8 cellular contexts compared by ENCODE assay signal in genomic region chr3:15097889-15098288, GRCh38. TPM values are rescaled to one million over a fixed set of nuclear protein-coding genes. Genes with fewer than 3 reads are reported as not detected.
DNase-seq lines count a peak whose midpoint lies in the region; ATAC-seq and TF ChIP-seq lines count a peak whose summit lies in the region.

No MANE protein-coding gene starts in this region.

- H4K20me1 ChIP-seq in KMS-11 (ENCODE audit: insufficient read depth), result no peaks in the 10 kb centered on the region

- no peaks in the 10 kb centered on the region for H3K27me3 ChIP-seq in KMS-11 (ENCODE audit: insufficient read depth, low read depth)
- no peaks in the 10 kb centered on the region for H3K27me3 ChIP-seq in iPS-20b (ENCODE audit: insufficient read depth, low read length)

- H3K36me3 ChIP-seq in KMS-11 (ENCODE audit: insufficient read depth) (no peaks in the 10 kb centered on the region), iPS-20b (ENCODE audit: insufficient read depth, low read depth, low read length) (peaks cover 28% of the 10 kb centered on the region)

- H2AFZ ChIP-seq in KMS-11 (ENCODE audit: low read depth), result no peak overlapping the region; the same call in 1 of the 2 replicates

- H3K4me1 ChIP-seq in KMS-11 (ENCODE audit: low read depth, poor library complexity, severe bottlenecking) (peaks cover 6% of the 10 kb centered on the region), iPS-20b (ENCODE audit: insufficient read depth, low read length) (peaks cover 4% of the 10 kb centered on the region)

- H3K27ac ChIP-seq in KMS-11 (no peak overlapping the region), iPS-20b (ENCODE audit: low read length) (no peak overlapping the region)

- peaks cover 11% of the 10 kb centered on the region; the same call in 1 of the 2 replicates for H3K79me2 ChIP-seq in KMS-11 (ENCODE audit: insufficient read depth, low read depth)

- H3K9me3 ChIP-seq in iPS-20b (ENCODE audit: insufficient read depth, low read depth, low read length), result no peaks in the 10 kb centered on the region

- peak overlapping the region; percentile 93 for H3K4me3 Mint-ChIP-seq in activated T-cell treated with anti-CD3 and anti-CD28 coated beads, Interleukin-2, amount 50 U/mL, for 4 hours

- H3K9me3 Mint-ChIP-seq in activated T-cell treated with anti-CD3 and anti-CD28 coated beads, Interleukin-2, amount 50 U/mL, for 4 hours, result no peaks in the 10 kb centered on the region

- TF ChIP-seq CTCF in KMS-11 (conservative IDR thresholded peaks at IDR 0.05; ENCODE audit: low read depth, low read length), result no peak

- H3K27me3 Mint-ChIP-seq in activated T-cell treated with anti-CD3 and anti-CD28 coated beads, Interleukin-2, amount 50 U/mL, for 4 hours (ENCODE audit: low read depth), result no peaks in the 10 kb centered on the region

- DNase-seq in AML-193 (lab: John Stamatoyannopoulos, UW), result peak; percentile 51 to 65
- DNase-seq in activated T-cell treated with anti-CD3 and anti-CD28 coated beads, Interleukin-2, amount 50 U/mL, for 4 hours, result no peak
- DNase-seq in stimulated activated naive CD8-positive, alpha-beta T cell treated with anti-CD3 and anti-CD28 coated beads, Interleukin-15, Interleukin-2, amounts not matched to agents 100 U/mL and 50 U/mL, for 24 hours, result peak; percentile 55
- no peak for DNase-seq in AG08395 (ENCODE audit: low spot score)

- peak overlapping the region; percentile 72 for H3K4me2 ChIP-seq in KMS-11

- no peak for ATAC-seq in activated T-cell treated with anti-CD3 and anti-CD28 coated beads, Interleukin-2, amount 50 U/mL, for 4 hours
- no peak for ATAC-seq in stimulated activated naive CD8-positive, alpha-beta T cell treated with anti-CD3 and anti-CD28 coated beads, Interleukin-15, Interleukin-2, amounts not matched to agents 100 U/mL and 50 U/mL, for 24 hours
- ATAC-seq in HG03045 (IDR thresholded peaks at IDR 0.05; ENCODE audit: unreplicated experiment) (no peak), GM19035 (IDR thresholded peaks at IDR 0.05; ENCODE audit: unreplicated experiment) (no peak)

- H3K4me3 ChIP-seq in KMS-11 (IDR thresholded peaks at IDR 0.05; ENCODE audit: insufficient read depth, low read depth, low read length), result peak overlapping the region; percentile 84
- peak overlapping the region; percentile 93 for H3K4me3 ChIP-seq in iPS-20b (ENCODE audit: low read length)

- H3K4me1 Mint-ChIP-seq in activated T-cell treated with anti-CD3 and anti-CD28 coated beads, Interleukin-2, amount 50 U/mL, for 4 hours (ENCODE audit: low read depth), result peaks cover 25% of the 10 kb centered on the region

- peaks cover 19% of the 10 kb centered on the region for H3K36me3 Mint-ChIP-seq in activated T-cell treated with anti-CD3 and anti-CD28 coated beads, Interleukin-2, amount 50 U/mL, for 4 hours (ENCODE audit: insufficient read depth)

- H3K9ac ChIP-seq in KMS-11 (peak overlapping the region; percentile 49; the same call in 1 of the 2 replicates), iPS-20b (ENCODE audit: low read depth, low read length) (peak overlapping the region; percentile 75; the same call in 1 of the 2 replicates)

RNA-seq across cellular contexts. Expression of gene RBSN, which starts 1.1 kb away (rescaled TPM):
- total RNA-seq in activated T-cell treated with anti-CD3 and anti-CD28 coated beads, Interleukin-2, amount 50 U/mL, for 4 hours, result 10 to 100 TPM in 2 of 3 donors, 1 to 10 TPM in 1; 9.2 to 11.4 (median 11.2) TPM

RNA-seq across cellular contexts. Expression of gene MRPS25, which starts 32.8 kb away (rescaled TPM):
- total RNA-seq in activated T-cell treated with anti-CD3 and anti-CD28 coated beads, Interleukin-2, amount 50 U/mL, for 4 hours, result 10 to 100 TPM; 76.2 to 87.3 (median 81.1) TPM

Comparison
In these comparisons a context has a peak if more than half of its experiments do, and no peak if none do; other contexts are left out.
1. DNase-seq: peak in AML-193 (2 of 2) and stimulated activated naive CD8-positive, alpha-beta T cell treated with anti-CD3 and anti-CD28 coated beads, Interleukin-15, Interleukin-2, amounts not matched to agents 100 U/mL and 50 U/mL, for 24 hours (single experiment); none in activated T-cell treated with anti-CD3 and anti-CD28 coated beads, Interleukin-2, amount 50 U/mL, for 4 hours (single experiment) and AG08395 (single experiment).